ENCODE assay signal across 27 cellular contexts in the genomic region with DNA sequence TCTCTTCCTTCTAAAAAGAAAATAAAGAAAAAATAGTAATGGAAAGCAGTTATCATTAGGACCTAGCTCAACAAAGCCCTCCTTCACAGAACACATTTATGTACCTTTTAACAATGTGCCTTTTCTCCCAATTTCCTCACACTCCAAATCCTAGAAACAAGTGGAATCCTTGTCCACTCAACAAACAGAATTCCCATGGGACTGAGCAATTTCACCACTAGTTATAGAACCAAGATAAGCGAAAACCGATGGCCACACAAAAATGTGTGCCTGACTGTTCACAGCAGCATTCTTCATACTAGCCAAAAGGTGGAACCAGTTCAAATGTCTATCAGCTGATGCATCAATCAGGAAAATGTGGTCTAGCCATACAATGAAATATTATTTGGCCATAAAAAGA. TPM values are rescaled to one million over a fixed set of nuclear protein-coding genes. Genes with fewer than 3 reads are reported as not detected.
DNase-seq lines count a peak whose midpoint lies in the region; ATAC-seq and TF ChIP-seq lines count a peak whose summit lies in the region.
"Had no signal": no experiment of that assay in that cellular context is flagged by ENCODE, and none has a peak within 500 bp of the region (broad histone marks: within the 10 kb centered on the region; RNA-seq: fewer than 3 reads in every experiment).

No MANE protein-coding gene starts in this region.

- WGBS in ovary, 3 donors: 81 to 94% (median 93%) methylated on average over 2 of the region's 2 CpGs

- intact Hi-C loops in vagina (cut with DNase I): no loop called here
- intact Hi-C loops in ovary (cut with DNase I): no loop called here
- intact Hi-C loops in posterior cingulate gyrus (cut with DNase I): no loop called here

- no peak for TF ChIP-seq POLR2A in vagina (IDR thresholded peaks at IDR 0.05)
- TF ChIP-seq POLR2A in ovary (IDR thresholded peaks at IDR 0.05): no peak

- TF ChIP-seq EP300 in ovary (IDR thresholded peaks at IDR 0.05): no peak

- H3K4me3 Mint-ChIP-seq in activated T-cell treated with anti-CD3 and anti-CD28 coated beads, Interleukin-2, amount 50 U/mL, for 72 hours: no peak overlapping the region

- no peaks in the 10 kb centered on the region for H3K9me3 Mint-ChIP-seq in activated T-cell treated with anti-CD3 and anti-CD28 coated beads, Interleukin-2, amount 50 U/mL, for 72 hours

- H3K27ac ChIP-seq in vagina: no peak overlapping the region
- H3K27ac ChIP-seq in ovary: no peak overlapping the region
- H3K27ac ChIP-seq: SJCRH30 had no signal

- H3K36me3 ChIP-seq in vagina (peaks cover 0 to 36% of the 10 kb centered on the region in 2 donors), ovary (no peaks in the 10 kb centered on the region)

- TF ChIP-seq CTCF in vagina (IDR thresholded peaks at IDR 0.05): no peak
- no peak for TF ChIP-seq CTCF in ovary (IDR thresholded peaks at IDR 0.05)

- ATAC-seq in activated T-cell treated with anti-CD3 and anti-CD28 coated beads, Interleukin-2, amount 50 U/mL, for 72 hours (replicated peaks in 1 of 2): no peak
- no peak for ATAC-seq in GM18517 (IDR thresholded peaks at IDR 0.05; ENCODE audit: unreplicated experiment)
- ATAC-seq: GM12878, PC-3, Right ventricle myocardium inferior had no signal

- H3K27ac Mint-ChIP-seq in activated T-cell treated with anti-CD3 and anti-CD28 coated beads, Interleukin-2, amount 50 U/mL, for 72 hours: peak overlapping the region; percentile 79

- H3K27me3 ChIP-seq in vagina (no peaks in the 10 kb centered on the region), ovary (no peaks in the 10 kb centered on the region)
- H3K27me3 ChIP-seq: MG63, SJCRH30 had no signal

- no peaks in the 10 kb centered on the region for H3K27me3 Mint-ChIP-seq in activated T-cell treated with anti-CD3 and anti-CD28 coated beads, Interleukin-2, amount 50 U/mL, for 72 hours (ENCODE audit: low read depth)

- H3K4me1 ChIP-seq in vagina: no peaks in the 10 kb centered on the region
- H3K4me1 ChIP-seq in ovary (ENCODE audit: insufficient read depth): peaks cover 4% of the 10 kb centered on the region
- H3K4me1 ChIP-seq: SJCRH30 had no signal

- H3K4me1 Mint-ChIP-seq in activated T-cell treated with anti-CD3 and anti-CD28 coated beads, Interleukin-2, amount 50 U/mL, for 72 hours (ENCODE audit: low read depth): no peaks in the 10 kb centered on the region

- DNase-seq in activated T-cell treated with anti-CD3 and anti-CD28 coated beads, Interleukin-2, amount 50 U/mL, for 72 hours: no peak
- DNase-seq in activated T-cell treated with anti-CD3 and anti-CD28 coated beads for 4 hours (no peak), amniotic epithelial cell (ENCODE audit: low read depth) (peak; percentile 17), foreskin melanocyte (peak; percentile 96), vagina (ENCODE audit: extremely low spot score in 2 of 2) (peak; percentile 11 to 14), ovary (no peak), posterior cingulate gyrus (no peak)
- DNase-seq: 8988T; ACHN; DMS53; GDM1; HCEC 1CT; KBM-7; MG63; NCI-H1105 treated with DMSO at 0.1 percent for 48 hours; NCI-H2029; NCI-H446; NCI-H524 treated with DMSO at 0.1 percent for 48 hours; NCI-H774; NK-92 treated with Interleukin-12 subunit alpha and Interleukin-12 subunit beta, amount 100 ng/mL, for 24 hours; PC-3; SJCRH30 had no signal

- no peak overlapping the region for H3K4me3 ChIP-seq in vagina
- no peak overlapping the region for H3K4me3 ChIP-seq in ovary
- H3K4me3 ChIP-seq: GM12878, MG63, SJCRH30 had no signal

- H3K36me3 Mint-ChIP-seq in activated T-cell treated with anti-CD3 and anti-CD28 coated beads, Interleukin-2, amount 50 U/mL, for 72 hours (ENCODE audit: insufficient read depth in 2 of 2): peaks cover 4 to 20% of the 10 kb centered on the region in 2 donors

- H3K9me3 ChIP-seq in vagina (no peaks in the 10 kb centered on the region), ovary (no peaks in the 10 kb centered on the region)
- H3K9me3 ChIP-seq: MG63, SJCRH30 had no signal

RNA-seq across cellular contexts. Expression of a gene that starts 17.3 kb away (rescaled TPM):
- 10 to 100 TPM; 22.9 to 25.8 TPM for total RNA-seq in activated T-cell treated with anti-CD3 and anti-CD28 coated beads, Interleukin-2, amount 50 U/mL, for 72 hours
- total RNA-seq in vagina: 13.5 TPM
- 10 to 100 TPM in 3 of 7 donors, 1 to 10 TPM in 4; 6.3 to 12.9 (median 8.8) TPM for total RNA-seq in ovary
- 10 to 100 TPM in 1 of 2 donors, 1 to 10 TPM in 1; 5.0 to 11.8 TPM for polyA plus RNA-seq in ovary

RNA-seq across cellular contexts. Expression of a gene that starts 22.6 kb away (rescaled TPM):
- 1 to 10 TPM in 1 of 2 donors, not detected in 1; 2.4 TPM for total RNA-seq in activated T-cell treated with anti-CD3 and anti-CD28 coated beads, Interleukin-2, amount 50 U/mL, for 72 hours
- not detected for total RNA-seq in vagina
- under 1 TPM in 1 of 7 donors, not detected in 6; 0.69 TPM for total RNA-seq in ovary
- polyA plus RNA-seq in ovary: under 1 TPM in 1 of 2 donors, not detected in 1; 0.67 TPM
- total RNA-seq: H1, Right ventricle myocardium inferior, SJCRH30 had no signal
- polyA plus RNA-seq: BJ, H1 had no signal

RNA-seq across cellular contexts. Expression of a gene that starts 57.9 kb away (rescaled TPM):
- total RNA-seq in activated T-cell treated with anti-CD3 and anti-CD28 coated beads, Interleukin-2, amount 50 U/mL, for 72 hours: 10 to 100 TPM; 16.9 to 18.5 TPM
- total RNA-seq in vagina (6.9 TPM), ovary (10 to 100 TPM in 3 of 7 donors, 1 to 10 TPM in 4; 3.7 to 16.4 (median 9.0) TPM)
- polyA plus RNA-seq in ovary: 1 to 10 TPM; 3.0 to 5.0 TPM

Comparison
In these comparisons a context has a peak if more than half of its experiments do, and no peak if none do; other contexts are left out.
1. DNase-seq: peak in amniotic epithelial cell (single experiment), foreskin melanocyte (single experiment) and vagina (2 of 2); none in activated T-cell treated with anti-CD3 and anti-CD28 coated beads, Interleukin-2, amount 50 U/mL, for 72 hours (0 of 2), activated T-cell treated with anti-CD3 and anti-CD28 coated beads for 4 hours (single experiment), ovary (0 of 5) and posterior cingulate gyrus (0 of 10).